ENCODE assay signal across 1 cellular context in the genomic region with DNA sequence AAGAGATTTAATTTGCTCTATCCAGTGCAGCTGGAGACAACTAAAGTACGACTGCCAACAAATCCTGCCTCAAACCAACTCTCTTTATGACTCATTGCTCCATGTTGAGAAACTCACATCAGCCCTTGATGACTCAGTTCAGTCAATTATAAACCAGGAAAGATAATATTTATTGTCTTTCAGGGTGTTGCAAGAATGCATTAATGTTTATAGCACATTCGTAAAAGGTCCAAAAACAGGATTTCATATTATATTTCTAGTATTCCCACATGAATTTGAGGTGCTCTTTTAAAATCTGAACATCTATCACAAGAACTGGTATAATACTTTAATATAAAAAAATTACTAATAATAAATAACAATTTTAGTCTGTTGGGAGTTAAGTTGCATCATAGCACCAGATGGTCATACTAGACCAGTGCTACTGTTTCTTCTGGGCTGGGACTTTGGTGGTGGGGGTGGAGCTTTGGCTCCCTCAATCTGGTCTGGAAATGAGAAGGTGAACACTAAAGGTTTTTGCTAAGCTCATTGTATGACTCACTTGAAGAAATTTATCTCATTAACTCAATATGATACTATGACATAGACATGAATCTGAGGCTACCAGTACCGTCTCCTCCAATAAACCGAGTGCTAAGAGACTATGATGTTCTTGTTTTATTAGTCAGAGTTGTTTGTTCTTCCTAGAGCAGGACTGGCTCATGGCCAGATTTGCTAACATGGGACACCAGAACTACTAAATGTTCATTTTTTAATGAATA.
TF ChIP-seq lines count a peak whose summit lies in the region.

No MANE protein-coding gene starts in this region.

TF ChIP-seq in HEK293, 187 proteins besides CTCF, POLR2A, EP300 and RAD21 (continued from another document):
- TF ChIP-seq ZNF558 (tag by site-specific recombination; IDR thresholded peaks at IDR 0.05) = 0 out of 2 replicates have a peak, but pooled peaks have one; percentile 13
- TF ChIP-seq ZNF658 (tag by site-specific recombination; IDR thresholded peaks at IDR 0.05) = no peak
- TF ChIP-seq TSHZ1 (tag by site-specific recombination; IDR thresholded peaks at IDR 0.05; ENCODE audit: borderline replicate concordance) = 0 out of 2 replicates have a peak, but pooled peaks have one; percentile 34
- TF ChIP-seq ZXDB (tag by site-specific recombination; IDR thresholded peaks at IDR 0.05) = peak; percentile 42; the same call in 1 of the 2 replicates
- peak; percentile 38; the same call in 1 of the 2 replicates for TF ChIP-seq ZNF664 (tag by site-specific recombination; IDR thresholded peaks at IDR 0.05)
- TF ChIP-seq, protein P1, sequence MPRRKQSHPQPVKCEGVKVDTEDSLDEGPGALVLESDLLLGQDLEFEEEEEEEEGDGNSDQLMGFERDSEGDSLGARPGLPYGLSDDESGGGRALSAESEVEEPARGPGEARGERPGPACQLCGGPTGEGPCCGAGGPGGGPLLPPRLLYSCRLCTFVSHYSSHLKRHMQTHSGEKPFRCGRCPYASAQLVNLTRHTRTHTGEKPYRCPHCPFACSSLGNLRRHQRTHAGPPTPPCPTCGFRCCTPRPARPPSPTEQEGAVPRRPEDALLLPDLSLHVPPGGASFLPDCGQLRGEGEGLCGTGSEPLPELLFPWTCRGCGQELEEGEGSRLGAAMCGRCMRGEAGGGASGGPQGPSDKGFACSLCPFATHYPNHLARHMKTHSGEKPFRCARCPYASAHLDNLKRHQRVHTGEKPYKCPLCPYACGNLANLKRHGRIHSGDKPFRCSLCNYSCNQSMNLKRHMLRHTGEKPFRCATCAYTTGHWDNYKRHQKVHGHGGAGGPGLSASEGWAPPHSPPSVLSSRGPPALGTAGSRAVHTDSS (tag by site-specific recombination; IDR thresholded peaks at IDR 0.05) = 0 out of 2 replicates have a peak, but pooled peaks have one; percentile 20
- TF ChIP-seq, protein P2, sequence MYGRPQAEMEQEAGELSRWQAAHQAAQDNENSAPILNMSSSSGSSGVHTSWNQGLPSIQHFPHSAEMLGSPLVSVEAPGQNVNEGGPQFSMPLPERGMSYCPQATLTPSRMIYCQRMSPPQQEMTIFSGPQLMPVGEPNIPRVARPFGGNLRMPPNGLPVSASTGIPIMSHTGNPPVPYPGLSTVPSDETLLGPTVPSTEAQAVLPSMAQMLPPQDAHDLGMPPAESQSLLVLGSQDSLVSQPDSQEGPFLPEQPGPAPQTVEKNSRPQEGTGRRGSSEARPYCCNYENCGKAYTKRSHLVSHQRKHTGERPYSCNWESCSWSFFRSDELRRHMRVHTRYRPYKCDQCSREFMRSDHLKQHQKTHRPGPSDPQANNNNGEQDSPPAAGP (tag by site-specific recombination; IDR thresholded peaks at IDR 0.05) = peak; percentile 76
- no peak for TF ChIP-seq ZNF214 (tag by site-specific recombination; IDR thresholded peaks at IDR 0.05; ENCODE audit: borderline replicate concordance)
- TF ChIP-seq ZNF324 (tag by site-specific recombination; IDR thresholded peaks at IDR 0.05) = peak; percentile 71; the same call in 1 of the 2 replicates
- TF ChIP-seq YY2 (tag by site-specific recombination; IDR thresholded peaks at IDR 0.05) = no peak
- peak; percentile 73 for TF ChIP-seq ZBTB21 (tag by site-specific recombination; IDR thresholded peaks at IDR 0.05)
- TF ChIP-seq KLF10 (tag by site-specific recombination; IDR thresholded peaks at IDR 0.05) = peak; percentile 35
- TF ChIP-seq, protein P3, sequence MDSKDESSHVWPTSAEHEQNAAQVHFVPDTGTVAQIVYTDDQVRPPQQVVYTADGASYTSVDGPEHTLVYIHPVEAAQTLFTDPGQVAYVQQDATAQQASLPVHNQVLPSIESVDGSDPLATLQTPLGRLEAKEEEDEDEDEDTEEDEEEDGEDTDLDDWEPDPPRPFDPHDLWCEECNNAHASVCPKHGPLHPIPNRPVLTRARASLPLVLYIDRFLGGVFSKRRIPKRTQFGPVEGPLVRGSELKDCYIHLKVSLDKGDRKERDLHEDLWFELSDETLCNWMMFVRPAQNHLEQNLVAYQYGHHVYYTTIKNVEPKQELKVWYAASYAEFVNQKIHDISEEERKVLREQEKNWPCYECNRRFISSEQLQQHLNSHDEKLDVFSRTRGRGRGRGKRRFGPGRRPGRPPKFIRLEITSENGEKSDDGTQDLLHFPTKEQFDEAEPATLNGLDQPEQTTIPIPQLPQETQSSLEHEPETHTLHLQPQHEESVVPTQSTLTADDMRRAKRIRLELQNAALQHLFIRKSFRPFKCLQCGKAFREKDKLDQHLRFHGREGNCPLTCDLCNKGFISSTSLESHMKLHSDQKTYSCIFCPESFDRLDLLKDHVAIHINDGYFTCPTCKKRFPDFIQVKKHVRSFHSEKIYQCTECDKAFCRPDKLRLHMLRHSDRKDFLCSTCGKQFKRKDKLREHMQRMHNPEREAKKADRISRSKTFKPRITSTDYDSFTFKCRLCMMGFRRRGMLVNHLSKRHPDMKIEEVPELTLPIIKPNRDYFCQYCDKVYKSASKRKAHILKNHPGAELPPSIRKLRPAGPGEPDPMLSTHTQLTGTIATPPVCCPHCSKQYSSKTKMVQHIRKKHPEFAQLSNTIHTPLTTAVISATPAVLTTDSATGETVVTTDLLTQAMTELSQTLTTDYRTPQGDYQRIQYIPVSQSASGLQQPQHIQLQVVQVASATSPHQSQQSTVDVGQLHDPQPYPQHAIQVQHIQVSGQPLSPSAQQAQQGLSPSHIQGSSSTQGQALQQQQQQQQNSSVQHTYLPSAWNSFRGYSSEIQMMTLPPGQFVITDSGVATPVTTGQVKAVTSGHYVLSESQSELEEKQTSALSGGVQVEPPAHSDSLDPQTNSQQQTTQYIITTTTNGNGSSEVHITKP (tag by site-specific recombination; IDR thresholded peaks at IDR 0.05) = peak; percentile 42
- TF ChIP-seq ZNF629 (tag by site-specific recombination; IDR thresholded peaks at IDR 0.05) = peak; percentile 93
- TF ChIP-seq, protein P4, sequence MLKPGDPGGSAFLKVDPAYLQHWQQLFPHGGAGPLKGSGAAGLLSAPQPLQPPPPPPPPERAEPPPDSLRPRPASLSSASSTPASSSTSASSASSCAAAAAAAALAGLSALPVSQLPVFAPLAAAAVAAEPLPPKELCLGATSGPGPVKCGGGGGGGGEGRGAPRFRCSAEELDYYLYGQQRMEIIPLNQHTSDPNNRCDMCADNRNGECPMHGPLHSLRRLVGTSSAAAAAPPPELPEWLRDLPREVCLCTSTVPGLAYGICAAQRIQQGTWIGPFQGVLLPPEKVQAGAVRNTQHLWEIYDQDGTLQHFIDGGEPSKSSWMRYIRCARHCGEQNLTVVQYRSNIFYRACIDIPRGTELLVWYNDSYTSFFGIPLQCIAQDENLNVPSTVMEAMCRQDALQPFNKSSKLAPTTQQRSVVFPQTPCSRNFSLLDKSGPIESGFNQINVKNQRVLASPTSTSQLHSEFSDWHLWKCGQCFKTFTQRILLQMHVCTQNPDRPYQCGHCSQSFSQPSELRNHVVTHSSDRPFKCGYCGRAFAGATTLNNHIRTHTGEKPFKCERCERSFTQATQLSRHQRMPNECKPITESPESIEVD (tag by site-specific recombination; IDR thresholded peaks at IDR 0.05) = peak; percentile 79
- TF ChIP-seq ZNF366 (tag by site-specific recombination; conservative IDR thresholded peaks at IDR 0.05) = peak; percentile 91
